2 cellular contexts compared by ENCODE assay signal in the genomic region with DNA sequence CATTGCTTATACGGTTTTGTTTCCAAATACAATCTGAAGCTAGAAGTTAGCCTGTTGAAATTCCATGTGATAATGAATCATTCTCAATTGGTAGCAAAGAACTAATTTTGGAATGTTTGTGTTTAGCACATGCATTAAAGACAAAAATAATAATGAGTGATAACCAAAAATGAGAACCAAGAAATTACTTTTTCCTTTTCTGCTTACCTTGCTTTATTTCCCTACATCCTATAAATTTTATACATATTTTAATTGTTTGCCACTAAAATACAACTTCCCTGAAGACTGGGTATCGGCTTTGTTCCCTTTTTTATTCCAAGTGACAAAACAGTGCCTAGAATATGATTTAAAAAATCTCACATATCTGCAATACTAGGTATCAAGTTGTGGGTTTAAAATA.
TF ChIP-seq lines count a peak whose summit lies in the region.

No MANE protein-coding gene starts in this region.

TF ChIP-seq in HepG2, 621 proteins besides CTCF, POLR2A, EP300 and RAD21 (continued from another document):
- TF ChIP-seq TRIM22 (IDR thresholded peaks at IDR 0.05) (no peak), ZNF33A (CRISPR knock-in tag; IDR thresholded peaks at IDR 0.05; ENCODE audit: borderline replicate concordance) (no peak), MAFF (IDR thresholded peaks at IDR 0.05; ENCODE audit: low read depth, low read length) (peak; percentile 66), ZNF572 (CRISPR knock-in tag; IDR thresholded peaks at IDR 0.05) (no peak), ZFP37 (CRISPR knock-in tag; IDR thresholded peaks at IDR 0.05; ENCODE audit: borderline replicate concordance) (no peak), PCBP1 (IDR thresholded peaks at IDR 0.05; ENCODE audit: borderline replicate concordance, low read depth, low read length) (no peak), BRCA1 (CRISPR knock-in tag; IDR thresholded peaks at IDR 0.05) (no peak), KIAA2018 (CRISPR knock-in tag; IDR thresholded peaks at IDR 0.05; ENCODE audit: borderline replicate concordance) (no peak)
- TF ChIP-seq, protein P1, sequence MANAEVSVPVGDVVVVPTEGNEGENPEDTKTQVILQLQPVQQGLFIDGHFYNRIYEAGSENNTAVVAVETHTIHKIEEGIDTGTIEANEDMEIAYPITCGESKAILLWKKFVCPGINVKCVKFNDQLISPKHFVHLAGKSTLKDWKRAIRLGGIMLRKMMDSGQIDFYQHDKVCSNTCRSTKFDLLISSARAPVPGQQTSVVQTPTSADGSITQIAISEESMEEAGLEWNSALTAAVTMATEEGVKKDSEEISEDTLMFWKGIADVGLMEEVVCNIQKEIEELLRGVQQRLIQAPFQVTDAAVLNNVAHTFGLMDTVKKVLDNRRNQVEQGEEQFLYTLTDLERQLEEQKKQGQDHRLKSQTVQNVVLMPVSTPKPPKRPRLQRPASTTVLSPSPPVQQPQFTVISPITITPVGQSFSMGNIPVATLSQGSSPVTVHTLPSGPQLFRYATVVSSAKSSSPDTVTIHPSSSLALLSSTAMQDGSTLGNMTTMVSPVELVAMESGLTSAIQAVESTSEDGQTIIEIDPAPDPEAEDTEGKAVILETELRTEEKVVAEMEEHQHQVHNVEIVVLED (CRISPR knock-in tag; IDR thresholded peaks at IDR 0.05; ENCODE audit: borderline replicate concordance) = no peak
- TF ChIP-seq, protein P2, sequence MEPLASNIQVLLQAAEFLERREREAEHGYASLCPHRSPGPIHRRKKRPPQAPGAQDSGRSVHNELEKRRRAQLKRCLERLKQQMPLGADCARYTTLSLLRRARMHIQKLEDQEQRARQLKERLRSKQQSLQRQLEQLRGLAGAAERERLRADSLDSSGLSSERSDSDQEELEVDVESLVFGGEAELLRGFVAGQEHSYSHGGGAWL (CRISPR knock-in tag; IDR thresholded peaks at IDR 0.05) = no peak

TF ChIP-seq in IMR-90, 13 proteins besides CTCF, POLR2A, EP300 and RAD21 (continued from another document):
- TF ChIP-seq, protein P3, sequence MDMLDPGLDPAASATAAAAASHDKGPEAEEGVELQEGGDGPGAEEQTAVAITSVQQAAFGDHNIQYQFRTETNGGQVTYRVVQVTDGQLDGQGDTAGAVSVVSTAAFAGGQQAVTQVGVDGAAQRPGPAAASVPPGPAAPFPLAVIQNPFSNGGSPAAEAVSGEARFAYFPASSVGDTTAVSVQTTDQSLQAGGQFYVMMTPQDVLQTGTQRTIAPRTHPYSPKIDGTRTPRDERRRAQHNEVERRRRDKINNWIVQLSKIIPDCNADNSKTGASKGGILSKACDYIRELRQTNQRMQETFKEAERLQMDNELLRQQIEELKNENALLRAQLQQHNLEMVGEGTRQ (IDR thresholded peaks at IDR 0.05; ENCODE audit: low read depth, low read length) = no peak
